17 cellular contexts compared by ENCODE assay signal in the genomic region with DNA sequence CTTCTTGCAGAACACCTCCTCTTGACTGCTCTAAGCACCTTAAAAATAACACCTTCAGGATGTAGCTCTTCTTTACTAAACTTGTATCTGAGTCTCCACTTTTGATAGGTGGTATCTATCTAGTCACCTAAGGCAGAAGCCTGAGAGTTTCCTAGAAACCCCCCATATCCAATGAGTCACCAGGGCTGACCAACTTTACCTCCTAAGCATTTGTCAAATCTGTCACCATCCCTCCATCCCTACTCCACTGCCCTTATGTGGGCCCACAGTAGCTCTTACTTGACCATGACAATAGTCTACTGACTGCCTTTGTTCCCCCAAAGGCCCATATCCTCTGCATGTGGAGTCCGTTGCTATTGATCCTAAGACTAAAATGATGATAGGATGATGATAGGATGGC. TPM values are rescaled to one million over a fixed set of nuclear protein-coding genes. Genes with fewer than 3 reads are reported as not detected.
"Had no signal": no experiment of that assay in that cellular context is flagged by ENCODE, and none has a peak within 500 bp of the region (broad histone marks: within the 10 kb centered on the region; RNA-seq: fewer than 3 reads in every experiment).

No MANE protein-coding gene starts in this region.

- H3K27ac ChIP-seq: colonic mucosa, epithelial cell of prostate, psoas muscle, right lobe of liver, suprapubic skin, transverse colon, upper lobe of right lung, uterus had no signal

- H3K27me3 Mint-ChIP-seq: dendritic cell treated with granulocyte-macrophage colony-stimulating factor and Interleukin-4, amounts not matched to agents 40 ng/mL and 50 ng/mL, for 4 days; stimulated activated naive CD8-positive, alpha-beta T cell treated with anti-CD3 and anti-CD28 coated beads, Interleukin-15, amount 100 ng/mL, for 72 hours had no signal

- H3K4me3 Mint-ChIP-seq: dendritic cell treated with granulocyte-macrophage colony-stimulating factor and Interleukin-4, amounts not matched to agents 40 ng/mL and 50 ng/mL, for 4 days; endodermal cell; natural killer cell; stimulated activated naive CD8-positive, alpha-beta T cell treated with anti-CD3 and anti-CD28 coated beads, Interleukin-15, amount 100 ng/mL, for 72 hours had no signal

- H3K27me3 ChIP-seq: colonic mucosa, gastrocnemius medialis, ovary, right lobe of liver, suprapubic skin, transverse colon, upper lobe of right lung, uterus had no signal

- H3K4me1 Mint-ChIP-seq: endodermal cell had no signal

- DNase-seq: gastrocnemius medialis, kidney, mammary epithelial cell, natural killer cell, occipital lobe, upper lobe of right lung, uterus had no signal

- H3K36me3 ChIP-seq: ovary, uterus had no signal

- H3K4me3 ChIP-seq: colonic mucosa, gastrocnemius medialis, ovary, psoas muscle, right lobe of liver, suprapubic skin, transverse colon, upper lobe of right lung, uterus had no signal

- H3K9me3 Mint-ChIP-seq: dendritic cell treated with granulocyte-macrophage colony-stimulating factor and Interleukin-4, amounts not matched to agents 40 ng/mL and 50 ng/mL, for 4 days; endodermal cell; natural killer cell; stimulated activated naive CD8-positive, alpha-beta T cell treated with anti-CD3 and anti-CD28 coated beads, Interleukin-15, amount 100 ng/mL, for 72 hours had no signal

- H3K9me3 ChIP-seq: colonic mucosa, gastrocnemius medialis, ovary, psoas muscle, right lobe of liver, suprapubic skin, transverse colon, upper lobe of right lung, uterus had no signal

- H3K27ac Mint-ChIP-seq: dendritic cell treated with granulocyte-macrophage colony-stimulating factor and Interleukin-4, amounts not matched to agents 40 ng/mL and 50 ng/mL, for 4 days; endodermal cell; natural killer cell had no signal

- ATAC-seq: natural killer cell had no signal

- H3K4me1 ChIP-seq: colonic mucosa, psoas muscle, right lobe of liver, uterus had no signal

RNA-seq across cellular contexts. Expression of gene CYP27B1, which starts 35.7 kb away (rescaled TPM):
- total RNA-seq: gastrocnemius medialis, occipital lobe had no signal
